In genomic region chr5:127306036-127306435, GRCh38 we compare ENCODE assay signal across 17 cellular contexts. TPM values are rescaled to one million over a fixed set of nuclear protein-coding genes. Genes with fewer than 3 reads are reported as not detected.
DNase-seq lines count a peak whose midpoint lies in the region; ATAC-seq and TF ChIP-seq lines count a peak whose summit lies in the region.
"Had no signal": no experiment of that assay in that cellular context is flagged by ENCODE, and none has a peak within 500 bp of the region (broad histone marks: within the 10 kb centered on the region; RNA-seq: fewer than 3 reads in every experiment).

No MANE protein-coding gene starts in this region.

- peak; percentile 18 for DNase-seq in NCI-H69 (lab: John Stamatoyannopoulos, UW)
- DNase-seq in dorsolateral prefrontal cortex, result no peak
- DNase-seq in neural crest cell (ENCODE audit: low read depth, low spot score), result no peak
- no peak for DNase-seq in GM19238 (ENCODE audit: insufficient read length, low spot score)
- DNase-seq in mucosa of gallbladder (ENCODE audit: low spot score), result no peak
- DNase-seq: 8988T; AML-193; Calu3; CD8-positive, alpha-beta memory T cell; DMS 273 treated with DMSO at 0.1 percent for 48 hours; GOT3; HCEC 1CT; HFFc6 had no signal

- peaks cover 14% of the 10 kb centered on the region for H3K36me3 Mint-ChIP-seq in neural crest cell (ENCODE audit: low read depth)
- H3K36me3 Mint-ChIP-seq: CD8-positive, alpha-beta memory T cell had no signal

- H3K4me3 ChIP-seq in dorsolateral prefrontal cortex, result peak overlapping the region in 4 of 59 donors; percentile 0 to 36 (median 14)
- H3K4me3 ChIP-seq: BLaER1 had no signal

- H3K27me3 ChIP-seq in dorsolateral prefrontal cortex, result no peaks in the 10 kb centered on the region
- H3K27me3 ChIP-seq: BLaER1 had no signal

- H3K27me3 Mint-ChIP-seq in neural crest cell (ENCODE audit: low read depth), result no peaks in the 10 kb centered on the region

- H3K4me1 Mint-ChIP-seq in neural crest cell, result peaks cover 67% of the 10 kb centered on the region
- H3K4me1 Mint-ChIP-seq: CD8-positive, alpha-beta memory T cell had no signal

- peak overlapping the region; percentile 3 for H3K4me3 Mint-ChIP-seq in neural crest cell
- H3K4me3 Mint-ChIP-seq: CD8-positive, alpha-beta memory T cell; HFFc6 had no signal

- no peak for ATAC-seq in GM18502 (IDR thresholded peaks at IDR 0.05; ENCODE audit: poor library complexity, unreplicated experiment)

- H3K27ac ChIP-seq in dorsolateral prefrontal cortex, result peak overlapping the region; percentile 25 to 100 (median 94)
- peak overlapping the region; percentile 86 for H3K27ac ChIP-seq in temporal lobe (ENCODE audit: low read depth, low read length)
- H3K27ac ChIP-seq: BLaER1, HL-60 had no signal

- intact Hi-C loops in dorsolateral prefrontal cortex (cut with DNase I), result loop anchor here in 1 of 2 donors (5.0 kb wide), 1 partner anchor 46 kb away; no protein-coding TSS in a partner anchor

- no peak for TF ChIP-seq CTCF in dorsolateral prefrontal cortex (IDR thresholded peaks at IDR 0.05 in 54 of 56, conservative IDR thresholded peaks at IDR 0.05 in 2 of 56; ENCODE audit: low read depth in 1 of 56, partially characterized antibody in 56 of 56)
- TF ChIP-seq CTCF in neural crest cell (conservative IDR thresholded peaks at IDR 0.05), result no peak

- H3K9me3 Mint-ChIP-seq in neural crest cell, result peaks cover 3% of the 10 kb centered on the region
- H3K9me3 Mint-ChIP-seq: CD8-positive, alpha-beta memory T cell; HFFc6 had no signal

- H3K27ac Mint-ChIP-seq in neural crest cell (ENCODE audit: unreplicated experiment), result peak overlapping the region; percentile 0
- H3K27ac Mint-ChIP-seq: CD8-positive, alpha-beta memory T cell; HFFc6 had no signal

RNA-seq across cellular contexts. Expression of gene MEGF10, which starts 15.4 kb away (rescaled TPM):
- total RNA-seq in dorsolateral prefrontal cortex, result 100 to 1,000 TPM in 16 of 120 experiments, 10 to 100 TPM in 104; 22.4 to 157 (median 67.0) TPM
- total RNA-seq in neural crest cell, result 90.2 and 96.1 TPM in 2 replicates
- 19.7 TPM for total RNA-seq in temporal lobe
- 0.63 TPM for total RNA-seq in mucosa of gallbladder
- total RNA-seq: CD8-positive, alpha-beta memory T cell; HFFc6 had no signal

Comparison
In these comparisons a context has a peak if more than half of its experiments do, and no peak if none do; other contexts are left out.
1. RNA of gene MEGF10, which starts 15.4 kb away (total RNA-seq): 90.2 to 96.1 TPM in neural crest cell, 22.4 to 157 TPM in dorsolateral prefrontal cortex and 19.7 TPM in temporal lobe (single experiment); 0.63 TPM in mucosa of gallbladder (single experiment); every median in the first group is over 10 times any median in the second.